ENCODE assay signal across 8 cellular contexts in the genomic region with DNA sequence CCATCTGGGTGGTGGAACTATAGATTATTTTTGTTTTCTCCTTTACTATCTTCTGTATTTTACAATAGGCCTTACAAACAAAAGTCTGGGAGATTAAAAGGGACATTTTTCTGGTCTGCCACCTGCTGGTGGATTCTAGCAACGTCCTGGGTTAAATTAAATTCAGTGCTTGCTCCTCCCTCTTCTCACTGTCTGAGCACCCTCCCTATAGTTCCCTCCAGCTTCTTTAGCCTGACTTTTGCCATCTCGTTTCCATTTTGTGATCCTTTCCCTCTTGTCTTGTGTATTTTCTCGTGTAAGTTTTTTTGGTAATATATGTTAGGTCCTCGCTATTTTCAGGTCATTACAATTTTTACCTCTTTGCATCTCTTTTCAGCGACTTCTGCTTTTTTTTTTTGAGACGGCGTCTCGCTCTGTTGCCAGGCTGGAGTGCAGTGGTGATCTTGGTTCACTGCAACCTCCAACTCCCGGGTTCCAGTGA. TPM values are rescaled to one million over a fixed set of nuclear protein-coding genes. Genes with fewer than 3 reads are reported as not detected.
DNase-seq lines count a peak whose midpoint lies in the region; TF ChIP-seq lines count a peak whose summit lies in the region.

No MANE protein-coding gene starts in this region.

- no peak overlapping the region for H3K4me3 ChIP-seq in H7 (ENCODE audit: insufficient read depth, low read depth, low read length)
- H3K4me3 ChIP-seq in ascending aorta, result no peak overlapping the region
- no peak overlapping the region for H3K4me3 ChIP-seq in hepatocyte
- H3K4me3 ChIP-seq in spleen, result peak overlapping the region in 5 of 8 donors; percentile 7 to 48 (median 22)

- no peak overlapping the region for H3K4me2 ChIP-seq in hepatocyte

- no peaks in the 10 kb centered on the region for H3K4me1 ChIP-seq in ascending aorta
- H3K4me1 ChIP-seq in hepatocyte (ENCODE audit: insufficient read depth), result peaks cover 8% of the 10 kb centered on the region
- peaks cover 0 to 15% (median 8%) of the 10 kb centered on the region in 6 donors for H3K4me1 ChIP-seq in spleen

- TF ChIP-seq POLR2A in spleen (IDR thresholded peaks at IDR 0.05), result no peak

- H3K9me3 ChIP-seq in ascending aorta, result peaks cover 0 to under 1% of the 10 kb centered on the region in 2 donors
- no peaks in the 10 kb centered on the region for H3K9me3 ChIP-seq in hepatocyte (ENCODE audit: low read depth)
- H3K9me3 ChIP-seq in spleen, result peaks cover 0 to 2% (median 0%) of the 10 kb centered on the region in 8 donors

- no peak overlapping the region for H2AFZ ChIP-seq in hepatocyte

- no peaks in the 10 kb centered on the region for H3K79me2 ChIP-seq in hepatocyte

- no peaks in the 10 kb centered on the region for H3K27me3 ChIP-seq in H7 (ENCODE audit: control insufficient read depth, insufficient read depth, low read length)
- no peaks in the 10 kb centered on the region for H3K27me3 ChIP-seq in ascending aorta
- no peaks in the 10 kb centered on the region for H3K27me3 ChIP-seq in hepatocyte
- no peaks in the 10 kb centered on the region for H3K27me3 ChIP-seq in spleen (replicated peaks in 1 of 7)

- DNase-seq in GM10248 (ENCODE audit: extremely low spot score) (peak; percentile 85), H7 (peak; percentile 84), MV-4-11 (lab: John Stamatoyannopoulos, UW) (peak; percentile 70), T-helper 2 cell (peak in 4 of 5 experiments; percentile 27 to 71 (median 42)), ascending aorta (ENCODE audit: low spot score in 2 of 2) (peak in 1 of 2 donors; percentile 76), hepatocyte (ENCODE audit: low spot score) (peak; percentile 77), spleen (no peak), NK-92 (lab: John Stamatoyannopoulos, UW; ENCODE audit: unreplicated experiment) (no peak)

- H4K20me1 ChIP-seq in hepatocyte (ENCODE audit: insufficient read depth, poor library complexity, severe bottlenecking), result no peaks in the 10 kb centered on the region

- intact Hi-C loops in ascending aorta (cut with DNase I), result loop anchor here (1.0 to 10.0 kb wide), 5 partner anchors 60 to 1049 kb away; partner anchors contain the start of genes AKR1E2, GDI2 and TASOR2
- intact Hi-C loops in spleen (cut with DNase I; ENCODE audit: low total_unique reads), result loop anchor here (10.0 kb wide), 3 partner anchors 59 to 429 kb away; partner anchors contain the start of genes GDI2 and TASOR2

- WGBS in hepatocyte (ENCODE audit: low lambda C conversion rate, missing lambda C conversion rate), result 67% methylated on average over 9 of the region's 9 CpGs
- 15 to 25% (median 22%) methylated on average over 9 of the region's 9 CpGs for WGBS in spleen, 5 donors

- CTCF ChIA-PET in GM10248 (lab: Yijun Ruan, JAX), result interaction anchor here (0.6 to 3.8 kb wide), 24 partner anchors 9 to 309 kb away, joined by 3 to 51 read pairs (median 4); partner anchors contain the start of genes ANKRD16 and FBH1

- no peaks in the 10 kb centered on the region for H3K9me2 ChIP-seq in hepatocyte (replicated peaks; ENCODE audit: insufficient read depth)

- H3K36me3 ChIP-seq in H7 (replicated peaks; ENCODE audit: control insufficient read depth, insufficient read depth, low read length) (peaks cover 11% of the 10 kb centered on the region), ascending aorta (peaks cover 11 to 23% of the 10 kb centered on the region in 2 donors), hepatocyte (replicated peaks; ENCODE audit: insufficient read depth, low read depth) (no peaks in the 10 kb centered on the region), spleen (peaks cover 0 to 32% (median 16%) of the 10 kb centered on the region in 6 donors)

- POLR2A ChIA-PET in GM10248 (lab: Yijun Ruan, JAX), result interaction anchor here (0.5 to 1.3 kb wide), 2 partner anchors 67 to 72 kb away, joined by 3 to 4 read pairs; no protein-coding TSS in a partner anchor

- peak; percentile 65 for TF ChIP-seq CTCF in GM10248 (IDR thresholded peaks at IDR 0.05; ENCODE audit: control extremely low read depth, extremely low read depth, low read depth, missing control alignments)
- TF ChIP-seq CTCF in ascending aorta (IDR thresholded peaks at IDR 0.05), result peak; percentile 39 to 64 (median 55)
- TF ChIP-seq CTCF in hepatocyte (IDR thresholded peaks at IDR 0.05; ENCODE audit: poor library complexity), result peak; percentile 80
- TF ChIP-seq CTCF in spleen (IDR thresholded peaks at IDR 0.05 in 8 of 11, conservative IDR thresholded peaks at IDR 0.05 in 3 of 11), result peak; percentile 61 to 92 (median 81)

- H3K27ac ChIP-seq in ascending aorta (no peak overlapping the region), hepatocyte (no peak overlapping the region), spleen (peak overlapping the region in 5 of 8 donors; percentile 54 to 69 (median 64))

RNA-seq across cellular contexts. Expression of gene ANKRD16, which starts 16.1 kb away (rescaled TPM):
- 11.1 and 13.2 TPM in 2 replicates for total RNA-seq in H7 (2014; rRNA removed; shearing (Covaris generic))
- 10.4 TPM for total RNA-seq in ascending aorta
- total RNA-seq in hepatocyte, result 4.6 and 6.8 TPM in 2 replicates
- 11.5 and 15.7 TPM in 2 replicates for polyA plus RNA-seq in hepatocyte
- 10 to 100 TPM in 1 of 7 donors, 1 to 10 TPM in 6; 5.8 to 10.5 (median 6.8) TPM for total RNA-seq in spleen
- polyA plus RNA-seq in spleen, result 1 to 10 TPM; 2.7 to 5.1 (median 4.3) TPM

RNA-seq across cellular contexts. Expression of gene FBH1, which starts 16.5 kb away (rescaled TPM):
- 72.1 and 78.0 TPM in 2 replicates for total RNA-seq in H7 (2014; rRNA removed; shearing (Covaris generic))
- total RNA-seq in ascending aorta, result 43.0 TPM
- total RNA-seq in hepatocyte, result 66.1 and 66.4 TPM in 2 replicates
- 72.9 and 80.3 TPM in 2 replicates for polyA plus RNA-seq in hepatocyte
- 100 to 1,000 TPM; 101 to 118 (median 111) TPM for total RNA-seq in spleen
- 10 to 100 TPM; 33.4 to 47.8 (median 40.9) TPM for polyA plus RNA-seq in spleen

Comparison
In these comparisons a context has a peak if more than half of its experiments do, and no peak if none do; other contexts are left out.
1. DNase-seq: peak in GM10248 (single experiment), H7 (single experiment), MV-4-11 (single experiment), T-helper 2 cell (4 of 5) and hepatocyte (single experiment); none in spleen (single experiment) and NK-92 (single experiment).
2. H3K4me3 ChIP-seq: peak in spleen (5 of 8); none in H7 (single experiment), ascending aorta (0 of 2) and hepatocyte (single experiment).
3. H3K27ac ChIP-seq: peak in spleen (5 of 8); none in ascending aorta (0 of 2) and hepatocyte (single experiment).
4. Peak in every context shown above with its lines, with median percentiles within 50 percentile points of each other: CTCF ChIP-seq.